Comparison of ENCODE assay signal across 1 cellular context in the genomic region with DNA sequence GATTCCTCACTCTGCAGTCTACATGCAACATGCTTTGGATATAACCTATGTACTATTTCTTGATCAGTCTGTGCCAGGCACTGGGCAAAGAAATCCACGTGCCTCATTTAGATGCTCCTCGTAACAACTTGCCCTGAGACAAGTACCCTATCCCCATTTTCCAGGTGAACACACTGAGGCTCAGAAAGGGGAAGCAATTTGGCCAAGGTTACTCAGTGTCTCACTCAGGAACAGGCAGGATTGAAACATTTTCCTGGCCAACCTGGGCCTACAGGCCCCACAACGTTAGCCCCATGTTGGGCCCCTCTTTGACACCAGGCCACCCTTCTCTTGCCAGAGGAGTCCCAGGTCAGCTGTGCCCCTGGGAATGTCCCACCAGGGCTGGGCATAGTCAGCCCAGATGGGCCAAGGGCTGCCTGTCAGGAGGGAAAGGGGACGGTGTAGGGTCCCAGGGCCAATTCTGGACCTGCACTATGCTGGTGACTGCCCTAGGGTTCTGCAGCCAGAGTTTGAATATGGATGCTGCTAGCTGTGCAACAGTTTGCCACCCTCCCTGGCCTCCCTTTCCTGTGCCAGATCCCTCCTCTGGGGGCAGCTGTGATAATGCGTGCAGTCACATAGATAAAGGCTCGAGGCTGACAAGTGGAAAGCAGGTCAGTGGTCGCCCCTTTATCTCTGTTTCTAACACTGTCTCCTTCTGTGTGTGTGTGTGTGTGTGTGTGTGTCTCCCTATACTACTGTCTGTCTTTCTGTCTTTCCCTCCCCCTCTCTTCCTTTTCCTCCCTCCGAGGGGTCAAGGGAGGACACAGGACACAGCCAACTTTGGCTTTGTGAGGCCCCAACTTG.
TF ChIP-seq lines count a peak whose summit lies in the region.

No MANE protein-coding gene starts in this region.

TF ChIP-seq in K562, 482 proteins besides CTCF, POLR2A, EP300 and RAD21 (continued from another document and continues in another):
- TF ChIP-seq, protein P1, sequence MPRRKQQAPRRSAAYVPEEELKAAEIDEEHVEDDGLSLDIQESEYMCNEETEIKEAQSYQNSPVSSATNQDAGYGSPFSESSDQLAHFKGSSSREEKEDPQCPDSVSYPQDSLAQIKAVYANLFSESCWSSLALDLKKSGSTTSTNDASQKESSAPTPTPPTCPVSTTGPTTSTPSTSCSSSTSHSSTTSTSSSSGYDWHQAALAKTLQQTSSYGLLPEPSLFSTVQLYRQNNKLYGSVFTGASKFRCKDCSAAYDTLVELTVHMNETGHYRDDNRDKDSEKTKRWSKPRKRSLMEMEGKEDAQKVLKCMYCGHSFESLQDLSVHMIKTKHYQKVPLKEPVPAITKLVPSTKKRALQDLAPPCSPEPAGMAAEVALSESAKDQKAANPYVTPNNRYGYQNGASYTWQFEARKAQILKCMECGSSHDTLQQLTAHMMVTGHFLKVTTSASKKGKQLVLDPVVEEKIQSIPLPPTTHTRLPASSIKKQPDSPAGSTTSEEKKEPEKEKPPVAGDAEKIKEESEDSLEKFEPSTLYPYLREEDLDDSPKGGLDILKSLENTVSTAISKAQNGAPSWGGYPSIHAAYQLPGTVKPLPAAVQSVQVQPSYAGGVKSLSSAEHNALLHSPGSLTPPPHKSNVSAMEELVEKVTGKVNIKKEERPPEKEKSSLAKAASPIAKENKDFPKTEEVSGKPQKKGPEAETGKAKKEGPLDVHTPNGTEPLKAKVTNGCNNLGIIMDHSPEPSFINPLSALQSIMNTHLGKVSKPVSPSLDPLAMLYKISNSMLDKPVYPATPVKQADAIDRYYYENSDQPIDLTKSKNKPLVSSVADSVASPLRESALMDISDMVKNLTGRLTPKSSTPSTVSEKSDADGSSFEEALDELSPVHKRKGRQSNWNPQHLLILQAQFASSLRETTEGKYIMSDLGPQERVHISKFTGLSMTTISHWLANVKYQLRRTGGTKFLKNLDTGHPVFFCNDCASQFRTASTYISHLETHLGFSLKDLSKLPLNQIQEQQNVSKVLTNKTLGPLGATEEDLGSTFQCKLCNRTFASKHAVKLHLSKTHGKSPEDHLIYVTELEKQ (CRISPR knock-in tag; IDR thresholded peaks at IDR 0.05) = 0 out of 2 replicates have a peak, but pooled peaks have one; percentile 30
- peak; percentile 85 for TF ChIP-seq MTA3 (IDR thresholded peaks at IDR 0.05; ENCODE audit: borderline replicate concordance)
- TF ChIP-seq ZNF24 (IDR thresholded peaks at IDR 0.05) = peak; percentile 35; the same call in 1 of the 2 replicates
- TF ChIP-seq FOXJ2 (tag; IDR thresholded peaks at IDR 0.05) = no peak
- TF ChIP-seq ZNF592 (IDR thresholded peaks at IDR 0.05) = peak; percentile 95
- TF ChIP-seq XRCC4 (IDR thresholded peaks at IDR 0.05; ENCODE audit: extremely low read depth, insufficient read depth, insufficient read length) = no peak
- peak; percentile 83 for TF ChIP-seq DMBX1 (CRISPR knock-in tag; IDR thresholded peaks at IDR 0.05; ENCODE audit: borderline replicate concordance)
- TF ChIP-seq BDP1 (IDR thresholded peaks at IDR 0.05; ENCODE audit: insufficient read depth, insufficient read length) = no peak
- peak; percentile 84; the same call in 1 of the 2 replicates for TF ChIP-seq ZNF584 (CRISPR knock-in tag; IDR thresholded peaks at IDR 0.05; ENCODE audit: low read depth)
- peak; percentile 76; the same call in 1 of the 2 replicates for TF ChIP-seq ADNP (tag; IDR thresholded peaks at IDR 0.05)
- TF ChIP-seq, protein P2, sequence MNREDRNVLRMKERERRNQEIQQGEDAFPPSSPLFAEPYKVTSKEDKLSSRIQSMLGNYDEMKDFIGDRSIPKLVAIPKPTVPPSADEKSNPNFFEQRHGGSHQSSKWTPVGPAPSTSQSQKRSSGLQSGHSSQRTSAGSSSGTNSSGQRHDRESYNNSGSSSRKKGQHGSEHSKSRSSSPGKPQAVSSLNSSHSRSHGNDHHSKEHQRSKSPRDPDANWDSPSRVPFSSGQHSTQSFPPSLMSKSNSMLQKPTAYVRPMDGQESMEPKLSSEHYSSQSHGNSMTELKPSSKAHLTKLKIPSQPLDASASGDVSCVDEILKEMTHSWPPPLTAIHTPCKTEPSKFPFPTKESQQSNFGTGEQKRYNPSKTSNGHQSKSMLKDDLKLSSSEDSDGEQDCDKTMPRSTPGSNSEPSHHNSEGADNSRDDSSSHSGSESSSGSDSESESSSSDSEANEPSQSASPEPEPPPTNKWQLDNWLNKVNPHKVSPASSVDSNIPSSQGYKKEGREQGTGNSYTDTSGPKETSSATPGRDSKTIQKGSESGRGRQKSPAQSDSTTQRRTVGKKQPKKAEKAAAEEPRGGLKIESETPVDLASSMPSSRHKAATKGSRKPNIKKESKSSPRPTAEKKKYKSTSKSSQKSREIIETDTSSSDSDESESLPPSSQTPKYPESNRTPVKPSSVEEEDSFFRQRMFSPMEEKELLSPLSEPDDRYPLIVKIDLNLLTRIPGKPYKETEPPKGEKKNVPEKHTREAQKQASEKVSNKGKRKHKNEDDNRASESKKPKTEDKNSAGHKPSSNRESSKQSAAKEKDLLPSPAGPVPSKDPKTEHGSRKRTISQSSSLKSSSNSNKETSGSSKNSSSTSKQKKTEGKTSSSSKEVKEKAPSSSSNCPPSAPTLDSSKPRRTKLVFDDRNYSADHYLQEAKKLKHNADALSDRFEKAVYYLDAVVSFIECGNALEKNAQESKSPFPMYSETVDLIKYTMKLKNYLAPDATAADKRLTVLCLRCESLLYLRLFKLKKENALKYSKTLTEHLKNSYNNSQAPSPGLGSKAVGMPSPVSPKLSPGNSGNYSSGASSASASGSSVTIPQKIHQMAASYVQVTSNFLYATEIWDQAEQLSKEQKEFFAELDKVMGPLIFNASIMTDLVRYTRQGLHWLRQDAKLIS (CRISPR knock-in tag; IDR thresholded peaks at IDR 0.05) = 0 out of 2 replicates have a peak, but pooled peaks have one; percentile 51
- peak; percentile 79 for TF ChIP-seq MTA2 (IDR thresholded peaks at IDR 0.05; ENCODE audit: low read depth)
- peak; percentile 65; the same call in 1 of the 2 replicates for TF ChIP-seq MGA (IDR thresholded peaks at IDR 0.05)
- TF ChIP-seq HMBOX1 (IDR thresholded peaks at IDR 0.05) = no peak
- no peak for TF ChIP-seq RB1 (IDR thresholded peaks at IDR 0.05; ENCODE audit: low read depth)
- no peak for TF ChIP-seq ERF (CRISPR knock-in tag; IDR thresholded peaks at IDR 0.05)
- peak; percentile 58; the same call in 1 of the 2 replicates for TF ChIP-seq HINFP (tag; conservative IDR thresholded peaks at IDR 0.05; ENCODE audit: low read depth)
- TF ChIP-seq ZC3H11A (IDR thresholded peaks at IDR 0.05; ENCODE audit: low read depth, low read length) = no peak
